In the genomic region with DNA sequence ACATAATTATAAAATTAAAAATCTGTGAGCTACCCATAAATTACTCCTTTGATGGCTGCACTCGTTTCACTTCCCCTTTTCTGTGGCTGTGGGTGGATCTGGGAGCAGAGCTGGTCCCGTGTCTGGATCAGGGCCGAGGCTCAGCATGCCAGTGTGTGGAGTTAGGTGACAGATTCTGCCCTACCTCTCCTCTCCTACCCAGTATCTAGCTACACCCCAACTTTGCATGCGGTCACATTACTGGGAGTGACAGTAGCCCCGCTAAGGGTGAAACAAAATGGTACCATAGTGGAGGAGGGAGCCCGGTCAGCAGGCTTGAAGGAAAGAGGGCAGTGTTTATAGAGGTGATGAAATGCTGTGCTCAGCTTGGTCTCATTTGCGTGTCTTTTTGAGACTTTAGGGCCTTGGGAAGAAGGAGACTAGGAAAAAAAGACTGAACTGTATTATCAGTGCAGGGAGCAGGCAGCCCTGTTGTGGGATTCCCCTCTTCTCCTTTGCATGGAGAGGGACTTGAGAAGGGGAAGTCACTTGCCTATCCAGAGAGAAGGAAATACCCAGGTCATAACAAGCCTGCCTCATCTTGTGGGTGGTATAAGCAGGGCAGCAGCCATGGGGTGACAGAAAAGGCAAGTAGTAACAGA, we compare ENCODE assay signal across 9 cellular contexts.
DNase-seq lines count a peak whose midpoint lies in the region; ATAC-seq lines count a peak whose summit lies in the region.
"Had no signal": no experiment of that assay in that cellular context is flagged by ENCODE, and none has a peak within 500 bp of the region (broad histone marks: within the 10 kb centered on the region; RNA-seq: fewer than 3 reads in every experiment).

No MANE protein-coding gene starts in this region.

- peak; percentile 83 for DNase-seq in OCI-M1 (lab: John Stamatoyannopoulos, UW)
- DNase-seq in NCI-H2107 (lab: John Stamatoyannopoulos, UW), result no peak
- no peak for DNase-seq in inferior parietal cortex (ENCODE audit: extremely low spot score)
- no peak for DNase-seq in activated effector memory CD4-positive, alpha-beta T cell treated with Interleukin-2 at 50 U/mL for 16 hours
- DNase-seq: NCI-H1105 treated with DMSO at 0.1 percent for 48 hours had no signal

- peak overlapping the region in 11 of 21 experiments; percentile 8 to 81 (median 36) for H3K27ac ChIP-seq in skin epidermis
- H3K27ac ChIP-seq: cardiac muscle cell had no signal

- no peak overlapping the region for H3K4me3 ChIP-seq in skin epidermis
- H3K4me3 ChIP-seq: cardiac muscle cell had no signal

- peak; percentile 55 for ATAC-seq in GM19035 (IDR thresholded peaks at IDR 0.05; ENCODE audit: unreplicated experiment)
- ATAC-seq in HG02840 (IDR thresholded peaks at IDR 0.05; ENCODE audit: low FRiP score, unreplicated experiment), result peak; percentile 64
